8 cellular contexts compared by ENCODE assay signal in genomic region chr1:19799877-19800804, GRCh38. TPM values are rescaled to one million over a fixed set of nuclear protein-coding genes. Genes with fewer than 3 reads are reported as not detected.
DNase-seq lines count a peak whose midpoint lies in the region; ATAC-seq, FAIRE-seq and TF ChIP-seq lines count a peak whose summit lies in the region.

Gene TMCO4, minus strand, starts transcription at chr1:19799916. Its CDS starts 19,158 bp downstream, at chr1:19780758.

- peak; percentile 42 for ATAC-seq in GM19467 (IDR thresholded peaks at IDR 0.05; ENCODE audit: unreplicated experiment)
- no peak for ATAC-seq in GM18520 (IDR thresholded peaks at IDR 0.05; ENCODE audit: unreplicated experiment)

- TF ChIP-seq CTCF in C4-2B (conservative IDR thresholded peaks at IDR 0.05) (no peak), VCaP (conservative IDR thresholded peaks at IDR 0.05) (no peak), bronchial epithelial cell (IDR thresholded peaks at IDR 0.05; ENCODE audit: insufficient read depth, low read length, severe bottlenecking) (no peak), spleen (IDR thresholded peaks at IDR 0.05 in 8 of 11, conservative IDR thresholded peaks at IDR 0.05 in 3 of 11) (no peak)

- 10 to 30% (median 13%) methylated on average over 21 to 65 of the region's 65 CpGs for WGBS in spleen, 5 donors

- peaks cover 9 to 36% (median 25%) of the 10 kb centered on the region in 6 donors for H3K4me1 ChIP-seq in spleen

- no peaks in the 10 kb centered on the region for H3K9me3 ChIP-seq in spleen

- no peak for FAIRE-seq in bronchial epithelial cell (lab: Jason Lieb, UNC)

- intact Hi-C loops in spleen (cut with DNase I; ENCODE audit: low total_unique reads), result no loop called here

- TF ChIP-seq POLR2A in spleen (IDR thresholded peaks at IDR 0.05), result no peak

- H3K4me3 ChIP-seq in bronchial epithelial cell (ENCODE audit: low read depth, low read length) (peak within 1 kb of the TSS; percentile 59), spleen (peak within 1 kb of the TSS; percentile 72 to 93 (median 80))

- DNase-seq in KBM-7 (peak; percentile 68), bronchial epithelial cell (ENCODE audit: low read depth) (peak; percentile 35), iris pigment epithelial cell (ENCODE audit: low read depth) (peak; percentile 90), spleen (peak; percentile 89)

- H3K27me3 ChIP-seq in bronchial epithelial cell (ENCODE audit: control insufficient read depth, insufficient read depth, low read length) (peaks cover 2% of the 10 kb centered on the region), spleen (replicated peaks in 1 of 7) (no peaks in the 10 kb centered on the region)

- peaks cover 2% of the 10 kb centered on the region for H3K36me3 ChIP-seq in bronchial epithelial cell (ENCODE audit: control insufficient read depth, insufficient read depth, low read length)
- peaks cover 0 to 18% (median 0%) of the 10 kb centered on the region in 6 donors for H3K36me3 ChIP-seq in spleen

- peak within 1 kb of the TSS; percentile 82 for H3K27ac ChIP-seq in C4-2B
- peak within 1 kb of the TSS; percentile 88 for H3K27ac ChIP-seq in VCaP
- H3K27ac ChIP-seq in spleen, result peak within 1 kb of the TSS; percentile 24 to 93 (median 89)

- in situ Hi-C loops in KBM-7 (cut with MboI; ENCODE audit: low pct_unique_long_range_greater_than_20kb, low sequenced_read_pairs), result no loop called here

RNA-seq across cellular contexts. Expression of gene TMCO4, which starts in this region (rescaled TPM):
- 2.6 and 5.9 TPM in 2 replicates for total RNA-seq in bronchial epithelial cell
- 10 to 100 TPM; 22.1 to 40.8 (median 32.8) TPM for total RNA-seq in spleen
- polyA plus RNA-seq in spleen, result 10 to 100 TPM; 15.4 to 24.4 (median 18.9) TPM

Comparison
In these comparisons a context has a peak if more than half of its experiments do, and no peak if none do; other contexts are left out.
1. DNase-seq: peak in every context shown above with its lines; median percentile 90 in iris pigment epithelial cell; 89 in spleen; 68 in KBM-7; 35 in bronchial epithelial cell.